In genomic region chr14:101876539-101876938, GRCh38 we compare ENCODE assay signal across 8 cellular contexts.
DNase-seq lines count a peak whose midpoint lies in the region; ATAC-seq and TF ChIP-seq lines count a peak whose summit lies in the region.

No MANE protein-coding gene starts in this region.

- in situ Hi-C loops in mammary epithelial cell (cut with MboI; ENCODE audit: low sequenced_read_pairs in 2 of 2), result no loop called here

- no peak overlapping the region for H3K4me2 ChIP-seq in mammary epithelial cell (ENCODE audit: insufficient read depth, low read depth, low read length)

- peaks cover 82% of the 10 kb centered on the region for H3K79me2 ChIP-seq in mammary epithelial cell (ENCODE audit: insufficient read depth, low read length)

- DNase-seq in GM12864 (ENCODE audit: low read depth) (peak; percentile 91), NCI-H526 (lab: John Stamatoyannopoulos, UW) (peak; percentile 55 to 82), heart left ventricle (peak; percentile 82 to 92 (median 86)), posterior cingulate gyrus (no peak), mammary epithelial cell (no peak)
- peak; percentile 72 for DNase-seq in activated CD8-positive, alpha-beta memory T cell treated with anti-CD3 and anti-CD28 coated beads, Interleukin-2, amount 50 U/mL, for 48 hours
- peak; percentile 14 to 36 (median 15) for DNase-seq in stimulated activated CD4-positive, alpha-beta T cell treated with anti-CD3 and anti-CD28 coated beads, TNF-alpha, amount 100 ng/mL, for 1 hour (ENCODE audit: low read depth in 3 of 3, low spot score in 1 of 3)

- no peak for TF ChIP-seq POLR2A in heart left ventricle (IDR thresholded peaks at IDR 0.05)

- CTCF ChIA-PET in mammary epithelial cell (lab: Charles Lee; ENCODE audit: low non-redundant PET), result no interaction called here

- no peak overlapping the region for H2AFZ ChIP-seq in mammary epithelial cell (ENCODE audit: low read depth, low read length)

- H4K20me1 ChIP-seq in mammary epithelial cell (ENCODE audit: insufficient read depth, low read length), result no peaks in the 10 kb centered on the region

- ATAC-seq in HG02571 (IDR thresholded peaks at IDR 0.05; ENCODE audit: unreplicated experiment) (peak; percentile 82), heart left ventricle (peak; percentile 76 to 92 (median 84))

- dilution Hi-C loops in mammary epithelial cell (cut with HindIII; ENCODE audit: low sequenced_read_pairs), result no loop called here

- no peaks in the 10 kb centered on the region for H3K27me3 ChIP-seq in heart left ventricle
- H3K27me3 ChIP-seq in mammary epithelial cell (ENCODE audit: insufficient read depth, low read length), result no peaks in the 10 kb centered on the region

- H3K27ac ChIP-seq in heart left ventricle (peak overlapping the region; percentile 46 to 92 (median 80)), mammary epithelial cell (ENCODE audit: insufficient read depth, low read depth, low read length) (no peak overlapping the region)

- 18 to 33% (median 22%) methylated on average over 8 of the region's 8 CpGs for WGBS in heart left ventricle, 4 donors
- WGBS in mammary epithelial cell (ENCODE audit: low coverage, missing lambda C conversion rate), result 96% methylated on average over 8 of the region's 8 CpGs

- intact Hi-C loops in heart left ventricle (cut with DNase I) (loop anchor here in 2 of 10 donors (5.0 kb wide), 1 partner anchor 64 kb away; no protein-coding TSS in a partner anchor), posterior cingulate gyrus (cut with DNase I) (no loop called here), mammary epithelial cell (cut with micrococcal nuclease) (no loop called here)

- peaks cover 8 to 79% (median 48%) of the 10 kb centered on the region in 12 donors for H3K4me1 ChIP-seq in heart left ventricle
- H3K4me1 ChIP-seq in mammary epithelial cell (ENCODE audit: insufficient read depth, low read length), result no peaks in the 10 kb centered on the region

- H3K9ac ChIP-seq in mammary epithelial cell (ENCODE audit: insufficient read depth, low read length), result no peak overlapping the region

- peaks cover 0 to 11% (median 0%) of the 10 kb centered on the region in 12 donors for H3K9me3 ChIP-seq in heart left ventricle
- no peaks in the 10 kb centered on the region for H3K9me3 ChIP-seq in mammary epithelial cell (replicated peaks; ENCODE audit: insufficient read depth, low read length)

- TF ChIP-seq CTCF in GM12864 (IDR thresholded peaks at IDR 0.05; ENCODE audit: low read depth, low read length, missing control alignments), result no peak
- TF ChIP-seq CTCF in heart left ventricle (IDR thresholded peaks at IDR 0.05), result no peak
- TF ChIP-seq CTCF in mammary epithelial cell (conservative IDR thresholded peaks at IDR 0.05 in 1 of 2, IDR thresholded peaks at IDR 0.05 in 1 of 2; ENCODE audit: extremely low read depth in 1 of 2, insufficient read depth in 1 of 2, low read depth in 1 of 2, low read length in 2 of 2), result no peak

- no TSS peak for BruUV-seq in mammary epithelial cell (replicated peaks; lab: Mats Ljungman, UMichigan)

- H3K4me3 ChIP-seq in GM12864 (ENCODE audit: low read depth, low read length) (peak overlapping the region; percentile 7; the same call in 1 of the 2 replicates), heart left ventricle (peak overlapping the region in 1 of 12 donors; percentile 0), mammary epithelial cell (replicated peaks in 1 of 3; ENCODE audit: insufficient read depth in 1 of 3, low read depth in 2 of 3, low read length in 3 of 3) (no peak overlapping the region)

- H3K36me3 ChIP-seq in heart left ventricle, result peaks cover 0 to 8% (median 0%) of the 10 kb centered on the region in 9 donors
- no peaks in the 10 kb centered on the region for H3K36me3 ChIP-seq in mammary epithelial cell (ENCODE audit: insufficient read depth, low read length)

Comparison
In these comparisons a context has a peak if more than half of its experiments do, and no peak if none do; other contexts are left out.
1. DNase-seq: peak in GM12864 (single experiment), NCI-H526 (2 of 2), activated CD8-positive, alpha-beta memory T cell treated with anti-CD3 and anti-CD28 coated beads, Interleukin-2, amount 50 U/mL, for 48 hours (single experiment), heart left ventricle (5 of 5) and stimulated activated CD4-positive, alpha-beta T cell treated with anti-CD3 and anti-CD28 coated beads, TNF-alpha, amount 100 ng/mL, for 1 hour (3 of 3); none in posterior cingulate gyrus (0 of 10) and mammary epithelial cell (single experiment).